In genomic region chr1:2224170-2224584, GRCh38 we compare ENCODE assay signal across 20 cellular contexts. TPM values are rescaled to one million over a fixed set of nuclear protein-coding genes. Genes with fewer than 3 reads are reported as not detected.
DNase-seq lines count a peak whose midpoint lies in the region; FAIRE-seq and TF ChIP-seq lines count a peak whose summit lies in the region.
"Had no signal": no experiment of that assay in that cellular context is flagged by ENCODE, and none has a peak within 500 bp of the region (broad histone marks: within the 10 kb centered on the region; RNA-seq: fewer than 3 reads in every experiment).

No MANE protein-coding gene starts in this region.

- TF ChIP-seq CTCF in CD14-positive monocyte (IDR thresholded peaks at IDR 0.05) (no peak), HEK293 (tag by site-specific recombination; IDR thresholded peaks at IDR 0.05) (no peak), H1 (IDR thresholded peaks at IDR 0.05; ENCODE audit: control extremely low read depth in 1 of 3, insufficient read depth in 1 of 3, low read depth in 1 of 3, low read length in 3 of 3) (no peak), nephron (IDR thresholded peaks at IDR 0.05; ENCODE audit: unreplicated experiment in 3 of 3) (no peak)

- H3K18ac ChIP-seq in H1 (ENCODE audit: extremely low read depth, low read length), result no peak overlapping the region

- FAIRE-seq in H1 (lab: Jason Lieb, UNC), result no peak
- no peak for FAIRE-seq in GM12891 (lab: Jason Lieb, UNC)
- FAIRE-seq: GM12878, HTR-8/SVneo had no signal

- TF ChIP-seq POLR2A in H1 (IDR thresholded peaks at IDR 0.05; ENCODE audit: control extremely low read depth in 1 of 2, low read depth in 2 of 2, low read length in 2 of 2) (no peak), GM12891 (IDR thresholded peaks at IDR 0.05; ENCODE audit: low read depth, low read length) (no peak)

- peak overlapping the region; percentile 54 for H4K91ac ChIP-seq in H1 (replicated peaks; ENCODE audit: insufficient read length, low read length)

- H2AFZ ChIP-seq in H1 (ENCODE audit: low read length), result no peak overlapping the region
- H2AFZ ChIP-seq: GM23338 had no signal

- H3K4me1 ChIP-seq in HEK293 (ENCODE audit: control insufficient read depth, insufficient read depth, low read length) (no peaks in the 10 kb centered on the region), H1 (replicated peaks in 1 of 4; ENCODE audit: control insufficient read depth in 3 of 4, insufficient read depth in 4 of 4, low read length in 3 of 4) (peaks cover 0 to 10% (median 6%) of the 10 kb centered on the region in 4 experiments; a peak in 5 of 7 replicates)
- H3K4me1 ChIP-seq: BE2C had no signal

- H3K27me3 ChIP-seq in H1 (replicated peaks in 1 of 4; ENCODE audit: control insufficient read depth in 3 of 4, extremely low read depth in 1 of 4, insufficient read depth in 3 of 4, low read length in 3 of 4), result no peaks in the 10 kb centered on the region
- H3K27me3 ChIP-seq: BE2C, SJSA1 had no signal

- H3K4me1 Mint-ChIP-seq in CD14-positive monocyte, result peaks cover 15% of the 10 kb centered on the region
- H3K4me1 Mint-ChIP-seq in nephron, result peaks cover 5% of the 10 kb centered on the region

- H3K9me3 ChIP-seq in HEK293 (ENCODE audit: control insufficient read depth, insufficient read depth, low read depth, low read length) (no peaks in the 10 kb centered on the region), H1 (ENCODE audit: insufficient read depth in 2 of 2, low read depth in 1 of 2, low read length in 1 of 2) (no peaks in the 10 kb centered on the region)
- H3K9me3 ChIP-seq: BE2C had no signal

- H3K36me3 ChIP-seq in HEK293 (ENCODE audit: control insufficient read depth in 2 of 2, insufficient read depth in 1 of 2, low read length in 2 of 2) (peaks cover 0 to 3% of the 10 kb centered on the region in 2 experiments; a peak in 1 of 3 replicates), H1 (ENCODE audit: control insufficient read depth in 2 of 4, insufficient read depth in 4 of 4, low read length in 3 of 4) (no peaks in the 10 kb centered on the region)
- H3K36me3 ChIP-seq: BE2C had no signal

- peaks cover 4 to 5% of the 10 kb centered on the region in 2 experiments for H4K20me1 ChIP-seq in H1 (replicated peaks in 1 of 2; ENCODE audit: control insufficient read depth in 1 of 2, insufficient read depth in 2 of 2, low read length in 2 of 2)

- no peak overlapping the region for H2BK120ac ChIP-seq in H1 (replicated peaks; ENCODE audit: low read depth, low read length)

- H3K27ac Mint-ChIP-seq in CD14-positive monocyte (peak overlapping the region in 4 of 7 donors; percentile 31 to 80 (median 65)), nephron (no peak overlapping the region)
- H3K27ac Mint-ChIP-seq: CD8-positive, alpha-beta T cell; GM23338 had no signal

- H3K36me3 Mint-ChIP-seq in CD14-positive monocyte (peaks cover 0 to 5% of the 10 kb centered on the region in 2 donors), nephron (ENCODE audit: low read depth) (no peaks in the 10 kb centered on the region)

- no peak overlapping the region for H4K5ac ChIP-seq in H1 (ENCODE audit: insufficient read length, low read depth, low read length)

- no peak overlapping the region for H3K9ac ChIP-seq in H1 (replicated peaks in 1 of 4; ENCODE audit: extremely low read depth in 1 of 4, low read depth in 3 of 4, low read length in 3 of 4)

- no peak overlapping the region for H3K4ac ChIP-seq in H1 (replicated peaks; ENCODE audit: insufficient read length, low read depth, low read length)

- H3K4me3 ChIP-seq in HEK293 (ENCODE audit: low read depth, low read length) (no peak overlapping the region), H1 (ENCODE audit: extremely low read depth in 1 of 4, insufficient read depth in 2 of 4, low read depth in 3 of 4, low read length in 4 of 4) (no peak overlapping the region)
- H3K4me3 ChIP-seq: GM12878, GM23338, SJSA1 had no signal

- H3K56ac ChIP-seq in H1 (replicated peaks; ENCODE audit: insufficient read length, low read depth, low read length), result no peak overlapping the region

- no peak for TF ChIP-seq RAD21 in H1 (IDR thresholded peaks at IDR 0.05 in 1 of 2, conservative IDR thresholded peaks at IDR 0.05 in 1 of 2; ENCODE audit: low read depth in 2 of 2, low read length in 2 of 2)

- H3K79me2 ChIP-seq in H1 (ENCODE audit: control insufficient read depth in 1 of 2, insufficient read depth in 2 of 2, low read length in 2 of 2), result peaks cover 5 to 6% of the 10 kb centered on the region in 2 experiments

- H3K27me3 Mint-ChIP-seq in CD14-positive monocyte (ENCODE audit: low read depth in 3 of 3) (peaks cover 8 to 27% (median 10%) of the 10 kb centered on the region in 3 donors), nephron (ENCODE audit: low read depth) (no peaks in the 10 kb centered on the region)

- POLR2A ChIA-PET in HEK293 (lab: Yijun Ruan, JAX) (no interaction called here), H1 (lab: Charles Lee; ENCODE audit: partially characterized antibody) (interaction anchor here (0.6 to 1.6 kb wide), 4 partner anchors 8 to 135 kb away, joined by 3 to 6 read pairs (median 3); no protein-coding TSS in a partner anchor)

- H4K8ac ChIP-seq in H1 (ENCODE audit: extremely low read depth, insufficient read depth, low read length), result 0 out of 2 replicates have a peak overlapping the region, but pooled peaks have one; percentile 68

- no peak overlapping the region for H3K14ac ChIP-seq in H1 (ENCODE audit: insufficient read length)

- H3K23ac ChIP-seq in H1 (ENCODE audit: insufficient read length), result no peak overlapping the region

- H3K79me1 ChIP-seq in H1 (ENCODE audit: low read depth, low read length), result no peaks in the 10 kb centered on the region

- no peak overlapping the region for H2BK5ac ChIP-seq in H1 (ENCODE audit: low read depth, low read length)

- H3K9me3 Mint-ChIP-seq in CD14-positive monocyte (peaks cover 0 to 5% (median under 1%) of the 10 kb centered on the region in 7 donors), nephron (no peaks in the 10 kb centered on the region)
- H3K9me3 Mint-ChIP-seq: CD8-positive, alpha-beta T cell; GM23338 had no signal

- H3K4me3 Mint-ChIP-seq in CD14-positive monocyte (no peak overlapping the region), nephron (peak overlapping the region in 2 of 3 experiments; percentile 14 to 54)
- H3K4me3 Mint-ChIP-seq: CD8-positive, alpha-beta T cell; GM23338 had no signal

- intact Hi-C loops in CD14-positive monocyte (cut with micrococcal nuclease), result no loop called here

- no peak overlapping the region for H2AK5ac ChIP-seq in H1 (ENCODE audit: low read depth, low read length)

- no peak overlapping the region for H3K27ac ChIP-seq in HEK293 (ENCODE audit: extremely low read depth, low read depth, low read length)
- H3K27ac ChIP-seq in H1 (ENCODE audit: low read depth, low read length), result no peak overlapping the region
- H3K27ac ChIP-seq: SJSA1 had no signal

- DNase-seq in CD14-positive monocyte (ENCODE audit: low spot score) (no peak), H1 (ENCODE audit: low read depth in 1 of 2, low spot score in 2 of 2) (no peak), SHP77 treated with DMSO at 0.1 percent for 48 hours (lab: John Stamatoyannopoulos, UW) (no peak), GM12891 (ENCODE audit: insufficient read length, low spot score) (no peak), NCI-H524 treated with DMSO at 0.1 percent for 48 hours (lab: John Stamatoyannopoulos, UW) (no peak)
- DNase-seq: BE2C; CD8-positive, alpha-beta T cell; DND-41; NCI-H1105; NCI-H146; NCI-H2029; NCI-H2227 treated with DMSO at 0.1 percent for 48 hours; NCI-H510A; NCI-H748 treated with DMSO at 0.1 percent for 48 hours had no signal

- CTCF ChIA-PET in HEK293 (lab: Yijun Ruan, JAX) (interaction anchor here (0.9 to 1.0 kb wide), 2 partner anchors 22 to 157 kb away, joined by 4 read pairs; no protein-coding TSS in a partner anchor), H1 (lab: Charles Lee; ENCODE audit: partially characterized antibody) (interaction anchor here (0.7 to 3.2 kb wide), 7 partner anchors 14 to 98 kb away, joined by 3 to 13 read pairs (median 3); partner anchors contain the start of gene FAAP20)

- no peak overlapping the region for H3K4me2 ChIP-seq in H1 (ENCODE audit: insufficient read depth in 1 of 2, low read depth in 2 of 2, low read length in 2 of 2)
- H3K4me2 ChIP-seq: GM23338 had no signal

- no peak overlapping the region for H2BK15ac ChIP-seq in H1 (ENCODE audit: low read length)

- peaks cover 13% of the 10 kb centered on the region for H3K23me2 ChIP-seq in H1 (ENCODE audit: low read depth, low read length)

- H2BK20ac ChIP-seq in H1 (ENCODE audit: low read length), result no peak overlapping the region

- 92% methylated on average over 7 of the region's 7 CpGs; no CpG with 5 or more reads in 1 of the 2 experiments for WGBS in H1 (ENCODE audit: extremely low coverage in 1 of 2, insufficient coverage in 1 of 2, insufficient read length in 1 of 2, insufficient replicate concordance in 2 of 2, low coverage in 1 of 2, low lambda C conversion rate in 2 of 2, missing lambda C conversion rate in 1 of 2), 2 experiments

- H2BK12ac ChIP-seq in H1 (ENCODE audit: low read depth, low read length), result no peak overlapping the region

- no peak for TF ChIP-seq EP300 in H1 (IDR thresholded peaks at IDR 0.05; ENCODE audit: borderline replicate concordance in 1 of 2, low read depth in 2 of 2, low read length in 2 of 2)

TF ChIP-seq in GM12891, 5 proteins besides CTCF, POLR2A, EP300 and RAD21 (continues in another document):
- no peak for TF ChIP-seq POLR2AphosphoS5 (IDR thresholded peaks at IDR 0.05; ENCODE audit: low read depth, low read length)

RNA-seq across cellular contexts. Expression of gene SKI, which starts 3.9 kb away (rescaled TPM):
- polyA plus RNA-seq in CD14-positive monocyte (under 1 TPM; 0.20 to 0.25 TPM), H1 (2011; rRNA removed) (8.3 and 14.5 TPM in 2 replicates)
- total RNA-seq in H1 (2021; fragmentation: NEBNext Ultra II Directional; extraction: Animal tissue kit (Norgen Biotek cat#: 25700)), result 80.2 and 87.6 TPM in 2 replicates
- polyA plus RNA-seq in H1 (2011; cell fraction: cytosol; rRNA removed), result 8.6 TPM
- polyA plus RNA-seq in H1 (2011; cell fraction: nucleus; rRNA removed), result 19.2 TPM
- polyA plus RNA-seq in H1 (2012, experiment 1 of 2), result 24.8 to 35.9 TPM (median 32.3 TPM) in 4 replicates
- 36.5 TPM for polyA plus RNA-seq in H1 (2012, experiment 2 of 2)
- 40.2 TPM for polyA plus RNA-seq in H1 (2013, experiment 1 of 2)
- polyA plus RNA-seq in H1 (2013, experiment 2 of 2), result 39.7 TPM
- polyA minus RNA-seq in H1 (2011; rRNA and poly(A)+ RNA removed), result 6.3 and 7.3 TPM in 2 replicates
- polyA minus RNA-seq in H1 (2011; cell fraction: cytosol; rRNA and poly(A)+ RNA removed), result 30.0 TPM
- polyA minus RNA-seq in H1 (2011; cell fraction: nucleus; rRNA and poly(A)+ RNA removed), result 27.1 TPM
- 3.2 TPM for polyA plus RNA-seq in GM12891 (2012; ENCODE audit: low read depth, missing spikeins)

RNA-seq across cellular contexts. Expression of gene FAAP20, which starts 29.6 kb away (rescaled TPM):
- polyA plus RNA-seq in CD14-positive monocyte (10 to 100 TPM; 35.1 to 49.3 TPM), H1 (2011; rRNA removed) (58.4 and 106 TPM in 2 replicates)
- 99.8 and 103 TPM in 2 replicates for total RNA-seq in H1 (2021; fragmentation: NEBNext Ultra II Directional; extraction: Animal tissue kit (Norgen Biotek cat#: 25700))
- 49.4 TPM for polyA plus RNA-seq in H1 (2011; cell fraction: cytosol; rRNA removed)
- 69.8 TPM for polyA plus RNA-seq in H1 (2011; cell fraction: nucleus; rRNA removed)
- 51.1 to 69.6 TPM (median 60.7 TPM) in 4 replicates for polyA plus RNA-seq in H1 (2012, experiment 1 of 2)
- 65.5 TPM for polyA plus RNA-seq in H1 (2012, experiment 2 of 2)
- polyA plus RNA-seq in H1 (2013, experiment 1 of 2), result 95.7 TPM
- 90.2 TPM for polyA plus RNA-seq in H1 (2013, experiment 2 of 2)
- 5.5 and 6.4 TPM in 2 replicates for polyA minus RNA-seq in H1 (2011; rRNA and poly(A)+ RNA removed)
- 32.8 TPM for polyA minus RNA-seq in H1 (2011; cell fraction: cytosol; rRNA and poly(A)+ RNA removed)
- polyA minus RNA-seq in H1 (2011; cell fraction: nucleus; rRNA and poly(A)+ RNA removed), result 18.1 TPM
- polyA plus RNA-seq in GM12891 (2012; ENCODE audit: low read depth, missing spikeins), result 47.2 TPM

Comparison
In these comparisons a context has a peak if more than half of its experiments do, and no peak if none do; other contexts are left out.
1. H3K27ac Mint-ChIP-seq: peak in CD14-positive monocyte (4 of 7); none in nephron (0 of 3).
2. H3K4me3 Mint-ChIP-seq: peak in nephron (2 of 3); none in CD14-positive monocyte (0 of 2).